Comparison of ENCODE assay signal across 9 cellular contexts in genomic region chr7:70776627-70777101, GRCh38.
DNase-seq lines count a peak whose midpoint lies in the region; ATAC-seq, FAIRE-seq and TF ChIP-seq lines count a peak whose summit lies in the region.
"Had no signal": no experiment of that assay in that cellular context is flagged by ENCODE, and none has a peak within 500 bp of the region (broad histone marks: within the 10 kb centered on the region; RNA-seq: fewer than 3 reads in every experiment).

No MANE protein-coding gene starts in this region.

- H4K20me1 ChIP-seq in HepG2 (ENCODE audit: insufficient read depth, low read length) = no peaks in the 10 kb centered on the region

- peak; percentile 56 for ATAC-seq in activated naive CD8-positive, alpha-beta T cell treated with anti-CD3 and anti-CD28 coated beads, Interleukin-2, amount 10 ng/mL, durations not matched to agents 7 days and 5 days (ENCODE audit: low read depth)
- no peak for ATAC-seq in activated naive CD8-positive, alpha-beta T cell treated with anti-CD3 and anti-CD28 coated beads, Interleukin-2, amount 50 U/mL, for 24 hours
- ATAC-seq in T-cell (replicated peaks in 1 of 4) = peak in 3 of 4 experiments; percentile 36 to 43 (median 38)
- ATAC-seq in HepG2 = no peak
- ATAC-seq in pancreas = no peak

- no peak overlapping the region for H3K4me2 ChIP-seq in HepG2 (ENCODE audit: low read depth, low read length)

- no peak overlapping the region for H3K4me3 ChIP-seq in testis
- H3K4me3 ChIP-seq in HepG2 (replicated peaks in 1 of 3; ENCODE audit: insufficient read depth in 1 of 3, low read depth in 2 of 3, low read length in 3 of 3) = no peak overlapping the region
- H3K4me3 ChIP-seq in pancreas = no peak overlapping the region

- POLR2A ChIA-PET in activated naive CD8-positive, alpha-beta T cell treated with anti-CD3 and anti-CD28 coated beads, Interleukin-2, amount 10 ng/mL, durations not matched to agents 7 days and 5 days (lab: Charles Lee) = no interaction called here
- POLR2A ChIA-PET in T-cell (lab: Charles Lee) = interaction anchor here in 1 of 2 donors (0.7 to 1.1 kb wide), 2 partner anchors 11 to 12 kb away, joined by 3 read pairs; no protein-coding TSS in a partner anchor
- POLR2A ChIA-PET in HepG2 (lab: Yijun Ruan, JAX) = no interaction called here

- peak overlapping the region in 1 of 2 donors; percentile 66 for H3K27ac ChIP-seq in testis
- H3K27ac ChIP-seq in HepG2 (ENCODE audit: extremely low read length, insufficient read depth, low read length) = no peak overlapping the region
- H3K27ac ChIP-seq in pancreas = no peak overlapping the region
- H3K27ac ChIP-seq: C4-2B had no signal

- peaks cover 2% of the 10 kb centered on the region for H3K36me3 Mint-ChIP-seq in activated naive CD8-positive, alpha-beta T cell treated with anti-CD3 and anti-CD28 coated beads, Interleukin-2, amount 10 ng/mL, durations not matched to agents 7 days and 5 days
- peaks cover 2% of the 10 kb centered on the region for H3K36me3 Mint-ChIP-seq in activated naive CD8-positive, alpha-beta T cell treated with anti-CD3 and anti-CD28 coated beads, Interleukin-2, amount 50 U/mL, for 24 hours (ENCODE audit: low read depth)
- peaks cover 3% of the 10 kb centered on the region for H3K36me3 Mint-ChIP-seq in T-cell

- peak overlapping the region; percentile 38 for H3K4me3 Mint-ChIP-seq in activated naive CD8-positive, alpha-beta T cell treated with anti-CD3 and anti-CD28 coated beads, Interleukin-2, amount 10 ng/mL, durations not matched to agents 7 days and 5 days
- no peak overlapping the region for H3K4me3 Mint-ChIP-seq in activated naive CD8-positive, alpha-beta T cell treated with anti-CD3 and anti-CD28 coated beads, Interleukin-2, amount 50 U/mL, for 24 hours
- H3K4me3 Mint-ChIP-seq in T-cell = peak overlapping the region in 1 of 3 donors; percentile 45

- in situ Hi-C loops in HepG2 (cut with HindIII; ENCODE audit: extremely low pct_ligation_motif_present, low pct_unique_long_range_greater_than_20kb) = no loop called here

- DNase-seq in activated naive CD8-positive, alpha-beta T cell treated with anti-CD3 and anti-CD28 coated beads, Interleukin-2, amount 10 ng/mL, durations not matched to agents 7 days and 5 days = no peak
- DNase-seq in activated naive CD8-positive, alpha-beta T cell treated with anti-CD3 and anti-CD28 coated beads, Interleukin-2, amount 50 U/mL, for 24 hours = no peak
- DNase-seq in T-cell (peak in 3 of 34 experiments; percentile 5 to 20 (median 17)), fibroblast of peridontal ligament (ENCODE audit: extremely low read depth) (peak; percentile 48), testis (peak; percentile 92), HepG2 (ENCODE audit: low spot score) (no peak), NCI-H1092 (lab: John Stamatoyannopoulos, UW) (no peak), pancreas (no peak)

- H2AFZ ChIP-seq in HepG2 (ENCODE audit: low read length) = no peak overlapping the region

- peak overlapping the region; percentile 44 for H3K27ac Mint-ChIP-seq in activated naive CD8-positive, alpha-beta T cell treated with anti-CD3 and anti-CD28 coated beads, Interleukin-2, amount 10 ng/mL, durations not matched to agents 7 days and 5 days
- no peak overlapping the region for H3K27ac Mint-ChIP-seq in activated naive CD8-positive, alpha-beta T cell treated with anti-CD3 and anti-CD28 coated beads, Interleukin-2, amount 50 U/mL, for 24 hours
- H3K27ac Mint-ChIP-seq in T-cell = peak overlapping the region; percentile 76 to 84

- no TSS peak for BruUV-seq in HepG2 (replicated peaks; lab: Mats Ljungman, UMichigan)

- 29 to 46% methylated on average over 7 of the region's 7 CpGs for WGBS in testis, 2 donors
- WGBS in HepG2 (ENCODE audit: low lambda C conversion rate) = 57% methylated on average over 6 of the region's 7 CpGs
- 81 to 82% methylated on average over 7 of the region's 7 CpGs for WGBS in pancreas, 2 donors

- H3K4me1 ChIP-seq in testis (peaks cover 15% of the 10 kb centered on the region), HepG2 (ENCODE audit: insufficient read depth, low read length) (peaks cover 21% of the 10 kb centered on the region), pancreas (no peaks in the 10 kb centered on the region)

- H3K9me3 ChIP-seq in testis (no peaks in the 10 kb centered on the region), HepG2 (ENCODE audit: low read length) (no peaks in the 10 kb centered on the region), pancreas (no peaks in the 10 kb centered on the region)

- H3K36me3 ChIP-seq in testis (ENCODE audit: low read depth, missing control alignments) (no peaks in the 10 kb centered on the region), HepG2 (replicated peaks in 1 of 2; ENCODE audit: control insufficient read depth in 1 of 2, insufficient read depth in 2 of 2, low read length in 2 of 2) (no peaks in the 10 kb centered on the region), pancreas (no peaks in the 10 kb centered on the region)

- no peaks in the 10 kb centered on the region for H3K79me2 ChIP-seq in HepG2 (ENCODE audit: insufficient read depth, low read length)

- CTCF ChIA-PET in T-cell (lab: Charles Lee) = no interaction called here
- CTCF ChIA-PET in HepG2 (lab: Yijun Ruan, JAX; ENCODE audit: low intra/inter-chr PET ratio, low total read pairs) = no interaction called here

- no peak overlapping the region for H3K9ac ChIP-seq in HepG2 (ENCODE audit: insufficient read depth, low read depth, low read length)

- H3K4me1 Mint-ChIP-seq in activated naive CD8-positive, alpha-beta T cell treated with anti-CD3 and anti-CD28 coated beads, Interleukin-2, amount 10 ng/mL, durations not matched to agents 7 days and 5 days = peaks cover 26% of the 10 kb centered on the region
- H3K4me1 Mint-ChIP-seq in activated naive CD8-positive, alpha-beta T cell treated with anti-CD3 and anti-CD28 coated beads, Interleukin-2, amount 50 U/mL, for 24 hours = peaks cover 4% of the 10 kb centered on the region
- peaks cover 42 to 51% (median 43%) of the 10 kb centered on the region in 3 donors for H3K4me1 Mint-ChIP-seq in T-cell

- TF ChIP-seq POLR2A in testis (IDR thresholded peaks at IDR 0.05) (no peak), HepG2 (IDR thresholded peaks at IDR 0.05; ENCODE audit: insufficient read depth in 1 of 2, low read depth in 2 of 2, low read length in 2 of 2) (no peak)

- H3K27me3 ChIP-seq in testis (no peaks in the 10 kb centered on the region), HepG2 (ENCODE audit: control insufficient read depth in 1 of 2, insufficient read depth in 2 of 2, low read length in 2 of 2) (no peaks in the 10 kb centered on the region), pancreas (no peaks in the 10 kb centered on the region)

- no peaks in the 10 kb centered on the region for H3K9me3 Mint-ChIP-seq in activated naive CD8-positive, alpha-beta T cell treated with anti-CD3 and anti-CD28 coated beads, Interleukin-2, amount 10 ng/mL, durations not matched to agents 7 days and 5 days
- no peaks in the 10 kb centered on the region for H3K9me3 Mint-ChIP-seq in activated naive CD8-positive, alpha-beta T cell treated with anti-CD3 and anti-CD28 coated beads, Interleukin-2, amount 50 U/mL, for 24 hours
- no peaks in the 10 kb centered on the region for H3K9me3 Mint-ChIP-seq in T-cell

- peaks cover 3% of the 10 kb centered on the region for H3K27me3 Mint-ChIP-seq in activated naive CD8-positive, alpha-beta T cell treated with anti-CD3 and anti-CD28 coated beads, Interleukin-2, amount 10 ng/mL, durations not matched to agents 7 days and 5 days
- no peaks in the 10 kb centered on the region for H3K27me3 Mint-ChIP-seq in activated naive CD8-positive, alpha-beta T cell treated with anti-CD3 and anti-CD28 coated beads, Interleukin-2, amount 50 U/mL, for 24 hours
- peaks cover 0 to 4% of the 10 kb centered on the region in 2 donors for H3K27me3 Mint-ChIP-seq in T-cell

- TF ChIP-seq EP300 in HepG2 (IDR thresholded peaks at IDR 0.05; ENCODE audit: low read depth in 2 of 2, low read length in 2 of 2) (no peak), HepG2 (CRISPR knock-in tag; IDR thresholded peaks at IDR 0.05; ENCODE audit: borderline replicate concordance) (no peak)

- intact Hi-C loops in testis (cut with DNase I; ENCODE audit: low total_unique reads) (no loop called here), HepG2 (cut with micrococcal nuclease; ENCODE audit: unreplicated experiment) (no loop called here), pancreas (cut with DNase I) (no loop called here)

- TF ChIP-seq RAD21 in HepG2 (CRISPR knock-in tag; IDR thresholded peaks at IDR 0.05) = no peak

- FAIRE-seq in HepG2 (lab: Jason Lieb, UNC) (no peak), pancreas (lab: Jason Lieb, UNC) (no peak)

- no peak for TF ChIP-seq CTCF in testis (IDR thresholded peaks at IDR 0.05)
- no peak for TF ChIP-seq CTCF in HepG2 (CRISPR knock-in tag; IDR thresholded peaks at IDR 0.05)
- no peak for TF ChIP-seq CTCF in pancreas (IDR thresholded peaks at IDR 0.05)

TF ChIP-seq in HepG2, 621 proteins besides CTCF, POLR2A, EP300 and RAD21:
- TF ChIP-seq ZNF83 (CRISPR knock-in tag; IDR thresholded peaks at IDR 0.05; ENCODE audit: borderline replicate concordance) (no peak), RFX5 (IDR thresholded peaks at IDR 0.05; ENCODE audit: low read depth, low read length) (no peak)

Comparison
In these comparisons a context has a peak if more than half of its experiments do, and no peak if none do; other contexts are left out.
1. ATAC-seq: peak in activated naive CD8-positive, alpha-beta T cell treated with anti-CD3 and anti-CD28 coated beads, Interleukin-2, amount 10 ng/mL, durations not matched to agents 7 days and 5 days (single experiment) and T-cell (3 of 4); none in activated naive CD8-positive, alpha-beta T cell treated with anti-CD3 and anti-CD28 coated beads, Interleukin-2, amount 50 U/mL, for 24 hours (single experiment), HepG2 (single experiment) and pancreas (0 of 4).
2. DNase-seq: peak in fibroblast of peridontal ligament (single experiment) and testis (single experiment); none in activated naive CD8-positive, alpha-beta T cell treated with anti-CD3 and anti-CD28 coated beads, Interleukin-2, amount 10 ng/mL, durations not matched to agents 7 days and 5 days (single experiment), activated naive CD8-positive, alpha-beta T cell treated with anti-CD3 and anti-CD28 coated beads, Interleukin-2, amount 50 U/mL, for 24 hours (single experiment), HepG2 (single experiment), NCI-H1092 (single experiment) and pancreas (0 of 6).